Comparison of ENCODE assay signal across 1 cellular context in genomic region chr9:127686461-127687393, GRCh38.
TF ChIP-seq lines count a peak whose summit lies in the region.

No MANE protein-coding gene starts in this region.

TF ChIP-seq in HepG2, 621 proteins besides CTCF, POLR2A, EP300 and RAD21:
- TF ChIP-seq HNF4A (CRISPR knock-in tag; IDR thresholded peaks at IDR 0.05), result peak; percentile 27; the same call in 1 of the 2 replicates
- no peak for TF ChIP-seq ARNT2 (CRISPR knock-in tag; IDR thresholded peaks at IDR 0.05; ENCODE audit: low read depth)
